In genomic region chr7:23490357-23491131, GRCh38 we compare ENCODE assay signal across 8 cellular contexts. TPM values are rescaled to one million over a fixed set of nuclear protein-coding genes. Genes with fewer than 3 reads are reported as not detected.
DNase-seq lines count a peak whose midpoint lies in the region; ATAC-seq and TF ChIP-seq lines count a peak whose summit lies in the region.

No MANE protein-coding gene starts in this region.

- no peaks in the 10 kb centered on the region for H3K27me3 Mint-ChIP-seq in activated CD8-positive, alpha-beta T cell treated with anti-CD3 and anti-CD28 coated beads for 36 hours
- H3K27me3 Mint-ChIP-seq in natural killer cell (ENCODE audit: low read depth in 2 of 2) = no peaks in the 10 kb centered on the region

- intact Hi-C loops in activated CD8-positive, alpha-beta T cell treated with anti-CD3 and anti-CD28 coated beads for 36 hours (cut with micrococcal nuclease) = no loop called here
- intact Hi-C loops in natural killer cell (cut with micrococcal nuclease) = no loop called here

- ATAC-seq in GM19467 (IDR thresholded peaks at IDR 0.05; ENCODE audit: unreplicated experiment) (peak; percentile 77), natural killer cell (peak; percentile 90 to 96 (median 93)), HG03378 (IDR thresholded peaks at IDR 0.05; ENCODE audit: unreplicated experiment) (no peak)
- ATAC-seq in activated CD8-positive, alpha-beta T cell treated with anti-CD3 and anti-CD28 coated beads for 36 hours = peak; percentile 91

- H3K27me3 ChIP-seq in esophagus (ENCODE audit: control insufficient read depth in 1 of 2, insufficient read depth in 2 of 2, low read length in 2 of 2) = no peaks in the 10 kb centered on the region

- CTCF ChIA-PET in activated CD8-positive, alpha-beta T cell treated with anti-CD3 and anti-CD28 coated beads for 36 hours (lab: Charles Lee) = interaction anchor here (0.7 to 2.2 kb wide), 7 partner anchors 49 to 218 kb away, joined by 3 to 6 read pairs (median 3); no protein-coding TSS in a partner anchor

- 43 to 54% methylated on average over 56 of the region's 56 CpGs for whole genome bisulfite sequencing in esophagus, 2 donors

- peak overlapping the region in 1 of 2 donors; percentile 30 for H3K27ac ChIP-seq in esophagus (ENCODE audit: low read depth in 2 of 2, low read length in 1 of 2)

- H3K4me1 Mint-ChIP-seq in activated CD8-positive, alpha-beta T cell treated with anti-CD3 and anti-CD28 coated beads for 36 hours (ENCODE audit: low read depth) = peaks cover 7% of the 10 kb centered on the region
- H3K4me1 Mint-ChIP-seq in natural killer cell = peaks cover 0 to 6% of the 10 kb centered on the region in 2 donors

- peak; percentile 30 for DNase-seq in DMS153 (lab: John Stamatoyannopoulos, UW)
- peak; percentile 64 for DNase-seq in LHCN-M2 (ENCODE audit: low read depth)
- peak; percentile 55 for DNase-seq in activated CD8-positive, alpha-beta T cell treated with anti-CD3 and anti-CD28 coated beads for 36 hours
- peak; percentile 42 for DNase-seq in natural killer cell
- no peak for DNase-seq in SIG-M5 treated with dmso at 0.1 percent for 504 hours (lab: John Stamatoyannopoulos, UW; ENCODE audit: unreplicated experiment)

- H3K9me3 ChIP-seq in esophagus (ENCODE audit: control insufficient read depth in 2 of 2, insufficient read depth in 1 of 2, low read depth in 1 of 2, low read length in 1 of 2) = no peaks in the 10 kb centered on the region

- no peaks in the 10 kb centered on the region for H3K36me3 ChIP-seq in esophagus (ENCODE audit: control insufficient read depth in 2 of 2, insufficient read depth in 2 of 2, low read length in 1 of 2)

- no peaks in the 10 kb centered on the region for H3K9me3 Mint-ChIP-seq in activated CD8-positive, alpha-beta T cell treated with anti-CD3 and anti-CD28 coated beads for 36 hours
- H3K9me3 Mint-ChIP-seq in natural killer cell = no peaks in the 10 kb centered on the region

- no peak for TF ChIP-seq CTCF in activated CD8-positive, alpha-beta T cell treated with anti-CD3 and anti-CD28 coated beads for 36 hours (IDR thresholded peaks at IDR 0.05)
- TF ChIP-seq CTCF in natural killer cell (IDR thresholded peaks at IDR 0.05) = no peak

- H3K4me3 Mint-ChIP-seq in activated CD8-positive, alpha-beta T cell treated with anti-CD3 and anti-CD28 coated beads for 36 hours = peak overlapping the region; percentile 81
- peak overlapping the region; percentile 85 for H3K4me3 Mint-ChIP-seq in natural killer cell

- H3K36me3 Mint-ChIP-seq in activated CD8-positive, alpha-beta T cell treated with anti-CD3 and anti-CD28 coated beads for 36 hours (ENCODE audit: low read depth) = no peaks in the 10 kb centered on the region
- no peaks in the 10 kb centered on the region for H3K36me3 Mint-ChIP-seq in natural killer cell

- POLR2A ChIA-PET in activated CD8-positive, alpha-beta T cell treated with anti-CD3 and anti-CD28 coated beads for 36 hours (lab: Charles Lee) = interaction anchor here (0.6 to 1.2 kb wide), 4 partner anchors 23 to 216 kb away, joined by 3 read pairs; no protein-coding TSS in a partner anchor

- H3K27ac Mint-ChIP-seq in activated CD8-positive, alpha-beta T cell treated with anti-CD3 and anti-CD28 coated beads for 36 hours = peak overlapping the region; percentile 86
- H3K27ac Mint-ChIP-seq in natural killer cell = peak overlapping the region; percentile 78 to 80

- no peaks in the 10 kb centered on the region for H3K4me1 ChIP-seq in esophagus (ENCODE audit: control insufficient read depth in 2 of 2, insufficient read depth in 2 of 2, low read length in 1 of 2)

- peak overlapping the region; percentile 39 to 60 for H3K4me3 ChIP-seq in esophagus (ENCODE audit: low read depth in 1 of 2, low read length in 2 of 2)

RNA-seq across cellular contexts. Expression of gene IGF2BP3, which starts 20.3 kb away (rescaled TPM):
- 60.3 and 63.3 TPM in 2 replicates for total RNA-seq in LHCN-M2 (2014; rRNA removed)
- 15.1 TPM for polyA plus RNA-seq in LHCN-M2 (2012)
- total RNA-seq in activated CD8-positive, alpha-beta T cell treated with anti-CD3 and anti-CD28 coated beads for 36 hours = 1 to 10 TPM in 1 of 2 experiments, under 1 TPM in 1; 0.61 to 1.1 TPM
- 1 to 10 TPM; 2.5 to 3.5 TPM for polyA plus RNA-seq in esophagus
- total RNA-seq in natural killer cell = 1 to 10 TPM in 2 of 3 donors, not detected in 1; 1.4 to 2.9 TPM

RNA-seq across cellular contexts. Expression of gene TRA2A, which starts 41.2 kb away (rescaled TPM):
- 26.7 and 33.0 TPM in 2 replicates for total RNA-seq in LHCN-M2 (2014; rRNA removed)
- 36.3 TPM for polyA plus RNA-seq in LHCN-M2 (2012)
- total RNA-seq in activated CD8-positive, alpha-beta T cell treated with anti-CD3 and anti-CD28 coated beads for 36 hours = 10 to 100 TPM; 86.3 to 86.5 TPM
- 10 to 100 TPM; 54.6 to 93.7 TPM for polyA plus RNA-seq in esophagus
- total RNA-seq in natural killer cell = 100 to 1,000 TPM; 269 to 385 (median 324) TPM

Comparison
In these comparisons a context has a peak if more than half of its experiments do, and no peak if none do; other contexts are left out.
1. RNA of gene IGF2BP3, which starts 20.3 kb away (total RNA-seq): 60.3 to 63.3 TPM in LHCN-M2; 1.4 to 2.9 TPM in natural killer cell and 0.61 to 1.1 TPM in activated CD8-positive, alpha-beta T cell treated with anti-CD3 and anti-CD28 coated beads for 36 hours; every median in the first group is over 10 times any median in the second.